In the genomic region with DNA sequence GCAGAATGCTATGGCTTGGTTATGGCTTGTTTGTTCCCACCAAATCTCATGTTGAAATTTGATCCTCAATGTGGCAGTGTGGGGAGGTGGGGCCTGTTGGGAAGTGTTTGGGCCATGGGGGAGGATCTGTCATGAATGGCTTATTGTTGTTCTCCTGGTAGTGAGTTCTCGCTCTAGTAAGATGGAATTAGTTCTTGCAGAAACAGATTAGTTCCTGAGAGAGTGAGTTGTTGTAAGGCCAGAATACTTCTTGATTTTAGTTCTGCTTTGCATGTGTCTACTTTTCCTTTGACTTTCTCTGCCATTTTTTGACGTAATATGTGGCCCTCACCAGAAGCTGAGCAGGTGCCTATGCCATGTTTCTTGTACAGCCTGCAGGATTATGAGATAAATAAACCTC, we compare ENCODE assay signal across 25 cellular contexts.
DNase-seq lines count a peak whose midpoint lies in the region; ATAC-seq and TF ChIP-seq lines count a peak whose summit lies in the region.
"Had no signal": no experiment of that assay in that cellular context is flagged by ENCODE, and none has a peak within 500 bp of the region (broad histone marks: within the 10 kb centered on the region; RNA-seq: fewer than 3 reads in every experiment).

No MANE protein-coding gene starts in this region.

- H4K91ac ChIP-seq in trophoblast cell (ENCODE audit: low read depth, low read length): no peak overlapping the region

- H3K4me3 Mint-ChIP-seq in activated B cell treated with CpG ODN at 0.5 μM for 24 hours: peak overlapping the region; percentile 44
- H3K4me3 Mint-ChIP-seq: CD4-positive, alpha-beta memory T cell; natural killer cell; type B pancreatic cell had no signal

- H3K27ac Mint-ChIP-seq in activated B cell treated with CpG ODN at 0.5 μM for 24 hours: peak overlapping the region; percentile 98
- H3K27ac Mint-ChIP-seq: CD4-positive, alpha-beta memory T cell; natural killer cell; progenitor cell of endocrine pancreas; type B pancreatic cell had no signal

- H4K12ac ChIP-seq in trophoblast cell (ENCODE audit: low read depth, low read length): no peak overlapping the region

- no peak overlapping the region for H3K23ac ChIP-seq in trophoblast cell (ENCODE audit: low read length)

- no peaks in the 10 kb centered on the region for H3K4me1 ChIP-seq in right atrium auricular region
- H3K4me1 ChIP-seq in upper lobe of right lung: no peaks in the 10 kb centered on the region
- H3K4me1 ChIP-seq in BE2C: no peaks in the 10 kb centered on the region
- no peaks in the 10 kb centered on the region for H3K4me1 ChIP-seq in trophoblast cell (ENCODE audit: control insufficient read depth in 1 of 2, insufficient read depth in 2 of 2, low read length in 2 of 2)
- H3K4me1 ChIP-seq: A549, esophagus muscularis mucosa, lower lobe of right lung had no signal

- H3K9me3 ChIP-seq in right atrium auricular region (no peaks in the 10 kb centered on the region), upper lobe of right lung (no peaks in the 10 kb centered on the region), BE2C (no peaks in the 10 kb centered on the region), trophoblast cell (ENCODE audit: insufficient read depth, low read depth, low read length) (no peaks in the 10 kb centered on the region)
- H3K9me3 ChIP-seq: A549, esophagus muscularis mucosa, lower lobe of right lung had no signal

- H2AFZ ChIP-seq in trophoblast cell (ENCODE audit: insufficient read depth, low read length, poor library complexity): no peak overlapping the region

- H3K36me3 Mint-ChIP-seq in activated B cell treated with CpG ODN at 0.5 μM for 24 hours (ENCODE audit: low read depth): no peaks in the 10 kb centered on the region
- H3K36me3 Mint-ChIP-seq: CD4-positive, alpha-beta memory T cell; natural killer cell; type B pancreatic cell had no signal

- no peak overlapping the region for H3K14ac ChIP-seq in trophoblast cell (ENCODE audit: low read length)

- H2BK120ac ChIP-seq in trophoblast cell (ENCODE audit: insufficient read depth, low read length, poor library complexity): no peak overlapping the region

- no peak overlapping the region for H2BK5ac ChIP-seq in trophoblast cell (ENCODE audit: low read depth, low read length, poor library complexity)

- H3K36me3 ChIP-seq in right atrium auricular region: no peaks in the 10 kb centered on the region
- no peaks in the 10 kb centered on the region for H3K36me3 ChIP-seq in upper lobe of right lung
- H3K36me3 ChIP-seq in BE2C: no peaks in the 10 kb centered on the region
- H3K36me3 ChIP-seq in trophoblast cell (ENCODE audit: control insufficient read depth in 1 of 2, insufficient read depth in 2 of 2, low read length in 2 of 2): no peaks in the 10 kb centered on the region
- H3K36me3 ChIP-seq: esophagus muscularis mucosa, lower lobe of right lung had no signal

- intact Hi-C loops in left cardiac atrium (cut with DNase I) (no loop called here), activated B cell treated with CpG ODN at 0.5 μM for 24 hours (cut with micrococcal nuclease) (loop anchor here (1.0 to 10.0 kb wide), 4 partner anchors 63 to 1908 kb away; partner anchors contain the start of genes PANK1 and TNKS2), upper lobe of right lung (cut with DNase I) (no loop called here)

- CTCF ChIA-PET in activated B cell treated with CpG ODN at 0.5 μM for 24 hours (lab: Charles Lee): no interaction called here

- H3K4me1 Mint-ChIP-seq in activated B cell treated with CpG ODN at 0.5 μM for 24 hours: peaks cover 56% of the 10 kb centered on the region
- H3K4me1 Mint-ChIP-seq: CD4-positive, alpha-beta memory T cell; natural killer cell had no signal

- no CpG with 5 or more reads among the region's 2 CpGs for WGBS in trophoblast cell (ENCODE audit: extremely low coverage, insufficient coverage, insufficient read length)

- H3K27me3 Mint-ChIP-seq in activated B cell treated with CpG ODN at 0.5 μM for 24 hours: peaks cover 3% of the 10 kb centered on the region
- H3K27me3 Mint-ChIP-seq: progenitor cell of endocrine pancreas had no signal

- no peak overlapping the region for H3K4ac ChIP-seq in trophoblast cell (ENCODE audit: low read depth, low read length)

- no peak overlapping the region for H4K8ac ChIP-seq in trophoblast cell (ENCODE audit: low read depth, low read length)

- POLR2A ChIA-PET in activated B cell treated with CpG ODN at 0.5 μM for 24 hours (lab: Charles Lee): interaction anchor here (1.0 to 1.4 kb wide), 2 partner anchors 23 to 52 kb away, joined by 3 to 6 read pairs; no protein-coding TSS in a partner anchor

- TF ChIP-seq CTCF in right atrium auricular region (IDR thresholded peaks at IDR 0.05): no peak
- TF ChIP-seq CTCF in activated B cell treated with CpG ODN at 0.5 μM for 24 hours (IDR thresholded peaks at IDR 0.05): no peak
- TF ChIP-seq CTCF in upper lobe of right lung (IDR thresholded peaks at IDR 0.05): no peak
- no peak for TF ChIP-seq CTCF in BE2C (IDR thresholded peaks at IDR 0.05; ENCODE audit: low read depth, low read length)

- ATAC-seq in left cardiac atrium (peak; percentile 38 to 45), activated B cell treated with CpG ODN at 0.5 μM for 24 hours (ENCODE audit: low read depth) (no peak), upper lobe of right lung (peak; percentile 16)
- ATAC-seq: A549, lower lobe of right lung, natural killer cell, PC-3, SK-N-SH treated with all-trans-retinoic acid at 6 μM for 48 hours had no signal

- H3K4me3 ChIP-seq in right atrium auricular region (no peak overlapping the region), upper lobe of right lung (no peak overlapping the region), BE2C (ENCODE audit: low read depth, low read length) (no peak overlapping the region), trophoblast cell (ENCODE audit: low read depth, low read length) (no peak overlapping the region)
- H3K4me3 ChIP-seq: A549, esophagus muscularis mucosa, lower lobe of right lung had no signal

- no peak overlapping the region for H3K4me2 ChIP-seq in trophoblast cell (ENCODE audit: low read length)
- H3K4me2 ChIP-seq: A549 had no signal

- no peak for DNase-seq in left cardiac atrium
- no peak for DNase-seq in right atrium auricular region (ENCODE audit: low spot score)
- DNase-seq in activated B cell treated with CpG ODN at 0.5 μM for 24 hours: no peak
- peak; percentile 4 for DNase-seq in midbrain (lab: John Stamatoyannopoulos, UW)
- DNase-seq in upper lobe of right lung: no peak
- no peak for DNase-seq in BE2C
- DNase-seq in trophoblast cell: no peak
- no peak for DNase-seq in DMS53 (lab: John Stamatoyannopoulos, UW)
- DNase-seq: activated CD4-positive, alpha-beta T cell treated with anti-CD3 and anti-CD28 coated beads for 4 hours; activated gamma-delta T cell; CD4-positive, alpha-beta memory T cell; central memory CD4-positive, alpha-beta T cell; DND-41; effector CD8-positive, alpha-beta T cell; lower lobe of right lung; natural killer cell; NCI-H1048; NCI-H2029 treated with DMSO at 0.1 percent for 48 hours; NCI-H446 treated with DMSO at 0.1 percent for 48 hours; PC-3 had no signal

- H3K79me1 ChIP-seq in trophoblast cell (ENCODE audit: low read length): no peaks in the 10 kb centered on the region

- no peaks in the 10 kb centered on the region for H3K9me3 Mint-ChIP-seq in activated B cell treated with CpG ODN at 0.5 μM for 24 hours
- H3K9me3 Mint-ChIP-seq: CD4-positive, alpha-beta memory T cell; type B pancreatic cell had no signal

- no peaks in the 10 kb centered on the region for H3K79me2 ChIP-seq in trophoblast cell (ENCODE audit: control insufficient read depth, insufficient read depth, low read length, poor library complexity)

- H3K27ac ChIP-seq in right atrium auricular region (peak overlapping the region in 1 of 2 donors; percentile 11), upper lobe of right lung (no peak overlapping the region), trophoblast cell (ENCODE audit: low read depth, low read length) (no peak overlapping the region)
- H3K27ac ChIP-seq: A549, esophagus muscularis mucosa, lower lobe of right lung had no signal

- no peak overlapping the region for H3K9ac ChIP-seq in trophoblast cell (ENCODE audit: low read length)

- H3K27me3 ChIP-seq in right atrium auricular region: no peaks in the 10 kb centered on the region
- H3K27me3 ChIP-seq in upper lobe of right lung: no peaks in the 10 kb centered on the region
- H3K27me3 ChIP-seq in BE2C: no peaks in the 10 kb centered on the region
- H3K27me3 ChIP-seq in trophoblast cell (ENCODE audit: insufficient read depth, low read length): no peaks in the 10 kb centered on the region
- H3K27me3 ChIP-seq: esophagus muscularis mucosa had no signal

- H2AK5ac ChIP-seq in trophoblast cell (ENCODE audit: low read length): no peak overlapping the region

- H3K18ac ChIP-seq in trophoblast cell (ENCODE audit: low read length): no peak overlapping the region

- H2BK12ac ChIP-seq in trophoblast cell (ENCODE audit: low read length): no peak overlapping the region
